14 cellular contexts compared by ENCODE assay signal in the genomic region with DNA sequence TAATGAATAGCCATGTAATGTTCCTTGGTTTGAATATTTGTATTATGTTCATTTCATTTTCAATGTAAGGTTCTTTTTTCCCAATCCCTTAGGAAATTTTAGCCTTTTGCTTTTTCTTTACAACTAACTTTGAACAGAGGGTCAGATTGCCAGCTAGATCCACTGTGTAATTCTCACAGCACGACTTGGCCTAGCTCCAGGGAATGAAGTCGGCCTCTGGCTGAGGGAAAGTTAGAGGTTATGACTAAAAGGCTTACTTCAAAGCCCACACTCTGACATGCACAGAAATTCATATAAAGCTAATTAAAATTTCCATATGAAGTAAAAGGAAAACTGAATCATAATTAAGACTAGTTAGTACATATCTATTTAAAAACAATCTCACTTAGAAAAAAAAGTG.
DNase-seq lines count a peak whose midpoint lies in the region; ATAC-seq lines count a peak whose summit lies in the region.
"Had no signal": no experiment of that assay in that cellular context is flagged by ENCODE, and none has a peak within 500 bp of the region (broad histone marks: within the 10 kb centered on the region; RNA-seq: fewer than 3 reads in every experiment).

No MANE protein-coding gene starts in this region.

- no peak overlapping the region for H3K4me3 ChIP-seq in adipocyte (ENCODE audit: low read length)
- H3K4me3 ChIP-seq: pancreas had no signal

- no peaks in the 10 kb centered on the region for H3K4me1 ChIP-seq in adipocyte (ENCODE audit: control insufficient read depth, insufficient read depth, low read length)
- H3K4me1 ChIP-seq: pancreas had no signal

- no peaks in the 10 kb centered on the region for H3K9me3 ChIP-seq in adipocyte (ENCODE audit: control insufficient read depth, low read length)
- H3K9me3 ChIP-seq: pancreas had no signal

- no peaks in the 10 kb centered on the region for H3K36me3 ChIP-seq in adipocyte (ENCODE audit: control insufficient read depth, insufficient read depth, low read length, severe bottlenecking)
- H3K36me3 ChIP-seq: pancreas had no signal

- DNase-seq in Ammon's horn (ENCODE audit: low spot score) (peak; percentile 41), HS-5 (ENCODE audit: low read depth) (peak; percentile 22), adipocyte (ENCODE audit: low read depth) (peak; percentile 70), iris pigment epithelial cell (ENCODE audit: low read depth) (peak; percentile 84), putamen (ENCODE audit: low spot score) (no peak)
- no peak for DNase-seq in activated CD4-positive, CD25-positive, alpha-beta regulatory T cell treated with anti-CD3 and anti-CD28 coated beads, Interleukin-2, amount 50 U/mL, for 72 hours
- DNase-seq in stimulated activated CD4-positive, alpha-beta T cell treated with anti-CD3 and anti-CD28 coated beads, Interleukin-15, amount 100 ng/mL, for 24 hours, result no peak
- DNase-seq: activated CD4-positive, CD25-positive, alpha-beta regulatory T cell; activated T-cell treated with anti-CD3 and anti-CD28 coated beads, Interleukin-2, amount 50 U/mL, for 72 hours; H7; KBM-7; stimulated activated CD4-positive, alpha-beta T cell treated with anti-CD3 and anti-CD28 coated beads, Interleukin-2, amount 100 ng/mL, for 48 hours had no signal

- ATAC-seq in HG03439 (IDR thresholded peaks at IDR 0.05; ENCODE audit: unreplicated experiment), result no peak
- ATAC-seq: activated T-cell treated with anti-CD3 and anti-CD28 coated beads, Interleukin-2, amount 50 U/mL, for 72 hours; pancreas had no signal

- H3K9ac ChIP-seq in adipocyte (ENCODE audit: low read length), result no peak overlapping the region

- H3K27me3 ChIP-seq in adipocyte (replicated peaks; ENCODE audit: control insufficient read depth, insufficient read depth, low read length), result no peaks in the 10 kb centered on the region
- H3K27me3 ChIP-seq: pancreas had no signal

Comparison
In these comparisons a context has a peak if more than half of its experiments do, and no peak if none do; other contexts are left out.
1. DNase-seq: peak in Ammon's horn (single experiment), HS-5 (single experiment), adipocyte (single experiment) and iris pigment epithelial cell (single experiment); none in putamen (single experiment), activated CD4-positive, CD25-positive, alpha-beta regulatory T cell treated with anti-CD3 and anti-CD28 coated beads, Interleukin-2, amount 50 U/mL, for 72 hours (single experiment) and stimulated activated CD4-positive, alpha-beta T cell treated with anti-CD3 and anti-CD28 coated beads, Interleukin-15, amount 100 ng/mL, for 24 hours (single experiment).